In the genomic region with DNA sequence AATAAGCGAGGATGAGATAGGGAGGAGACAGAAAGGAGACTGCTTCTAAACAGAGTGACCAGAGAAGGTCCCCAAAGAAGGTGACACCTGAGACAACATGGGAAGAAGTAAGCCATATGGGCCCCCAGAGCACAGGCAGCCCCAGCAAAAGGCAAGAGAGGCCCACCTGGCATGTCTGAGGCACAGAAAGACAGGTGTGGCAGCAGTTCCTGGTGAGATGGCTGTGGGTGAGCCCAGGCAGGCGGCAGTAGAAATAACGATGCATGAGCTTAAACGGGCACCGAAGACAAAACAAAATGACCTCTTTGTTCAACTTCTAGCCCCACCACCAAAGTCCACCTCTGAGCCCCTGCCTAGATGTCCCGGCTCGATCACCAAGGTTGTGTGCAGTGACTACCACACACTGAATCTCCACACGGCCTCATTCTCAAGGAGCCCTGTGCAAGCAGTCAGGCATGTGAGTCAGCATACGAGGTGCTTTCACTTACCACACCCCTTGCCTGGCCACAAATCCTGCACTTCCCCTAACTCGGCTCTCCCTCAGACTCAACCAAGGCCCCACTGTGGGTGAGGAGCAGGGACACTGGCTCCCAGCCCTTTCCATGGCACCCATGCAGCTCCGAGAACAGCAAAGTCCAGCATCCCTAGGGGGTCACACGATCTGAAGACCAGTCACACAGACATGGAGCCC, we compare ENCODE assay signal across 8 cellular contexts.
A peak's percentile ranks its signal among the peaks of the same experiment; 100 is the strongest.
DNase-seq lines count a peak whose midpoint lies in the region; ATAC-seq lines count a peak whose summit lies in the region.

No MANE protein-coding gene starts in this region.

- no peaks in the 10 kb centered on the region for H3K9me3 Mint-ChIP-seq in activated naive CD8-positive, alpha-beta T cell treated with anti-CD3 and anti-CD28 coated beads, Interleukin-2, amount 50 U/mL, for 24 hours
- no peaks in the 10 kb centered on the region for H3K9me3 Mint-ChIP-seq in immature natural killer cell

- peaks cover 3% of the 10 kb centered on the region for H3K36me3 Mint-ChIP-seq in activated naive CD8-positive, alpha-beta T cell treated with anti-CD3 and anti-CD28 coated beads, Interleukin-2, amount 50 U/mL, for 24 hours (ENCODE audit: low read depth)
- peaks cover 0 to 6% (median 0%) of the 10 kb centered on the region in 3 donors for H3K36me3 Mint-ChIP-seq in immature natural killer cell

- no peak overlapping the region for H3K4me3 Mint-ChIP-seq in activated naive CD8-positive, alpha-beta T cell treated with anti-CD3 and anti-CD28 coated beads, Interleukin-2, amount 50 U/mL, for 24 hours
- H3K4me3 Mint-ChIP-seq in immature natural killer cell, result peak overlapping the region in 2 of 5 donors; percentile 25 to 48

- peak; percentile 85 for ATAC-seq in activated naive CD8-positive, alpha-beta T cell treated with anti-CD3 and anti-CD28 coated beads, Interleukin-2, amount 50 U/mL, for 24 hours
- ATAC-seq in GM19023 (IDR thresholded peaks at IDR 0.05; ENCODE audit: unreplicated experiment), result no peak

- no peaks in the 10 kb centered on the region for H3K27me3 Mint-ChIP-seq in activated naive CD8-positive, alpha-beta T cell treated with anti-CD3 and anti-CD28 coated beads, Interleukin-2, amount 50 U/mL, for 24 hours
- peaks cover 0 to 7% (median 0%) of the 10 kb centered on the region in 3 donors for H3K27me3 Mint-ChIP-seq in immature natural killer cell (ENCODE audit: low read depth in 3 of 3)

- peak; percentile 14 for DNase-seq in NK-92 treated with Interleukin-12 subunit alpha and Interleukin-12 subunit beta, amount 100 ng/mL, for 24 hours (lab: John Stamatoyannopoulos, UW)
- DNase-seq in NK-92 (lab: John Stamatoyannopoulos, UW; ENCODE audit: unreplicated experiment) (no peak), NCI-H460 (ENCODE audit: extremely low read depth, low read depth) (peak; percentile 23), immature natural killer cell (no peak), NCI-H1930 (lab: John Stamatoyannopoulos, UW) (no peak)
- peak; percentile 49 for DNase-seq in activated naive CD8-positive, alpha-beta T cell treated with anti-CD3 and anti-CD28 coated beads, Interleukin-2, amount 50 U/mL, for 24 hours
- peak; percentile 54 for DNase-seq in stimulated activated CD8-positive, alpha-beta memory T cell treated with anti-CD3 and anti-CD28 coated beads, Interleukin-4, amount 100 ng/mL, for 48 hours

- H3K4me1 Mint-ChIP-seq in activated naive CD8-positive, alpha-beta T cell treated with anti-CD3 and anti-CD28 coated beads, Interleukin-2, amount 50 U/mL, for 24 hours, result peaks cover 75% of the 10 kb centered on the region
- H3K4me1 Mint-ChIP-seq in immature natural killer cell, result peaks cover 47 to 55% of the 10 kb centered on the region in 2 donors

- no peak overlapping the region for H3K27ac Mint-ChIP-seq in activated naive CD8-positive, alpha-beta T cell treated with anti-CD3 and anti-CD28 coated beads, Interleukin-2, amount 50 U/mL, for 24 hours
- H3K27ac Mint-ChIP-seq in immature natural killer cell, result peak overlapping the region in 4 of 6 donors; percentile 28 to 69 (median 54)

Comparison
In these comparisons a context has a peak if more than half of its experiments do, and no peak if none do; other contexts are left out.
1. DNase-seq: peak in NK-92 treated with Interleukin-12 subunit alpha and Interleukin-12 subunit beta, amount 100 ng/mL, for 24 hours (single experiment), NCI-H460 (single experiment), activated naive CD8-positive, alpha-beta T cell treated with anti-CD3 and anti-CD28 coated beads, Interleukin-2, amount 50 U/mL, for 24 hours (single experiment) and stimulated activated CD8-positive, alpha-beta memory T cell treated with anti-CD3 and anti-CD28 coated beads, Interleukin-4, amount 100 ng/mL, for 48 hours (single experiment); none in NK-92 (single experiment), immature natural killer cell (0 of 3) and NCI-H1930 (0 of 2).